In genomic region chr11:17932472-17932871, GRCh38 we compare ENCODE assay signal across 1 cellular context.
TF ChIP-seq lines count a peak whose summit lies in the region.

No MANE protein-coding gene starts in this region.

TF ChIP-seq in GM23338, 12 proteins besides CTCF, POLR2A, EP300 and RAD21 (continued from another document):
- TF ChIP-seq ZNF462 (CRISPR knock-in tag; IDR thresholded peaks at IDR 0.05): no peak
